ENCODE assay signal across 16 cellular contexts in genomic region chr9:84500218-84500617, GRCh38.
DNase-seq lines count a peak whose midpoint lies in the region; ATAC-seq and FAIRE-seq lines count a peak whose summit lies in the region.
"Had no signal": no experiment of that assay in that cellular context is flagged by ENCODE, and none has a peak within 500 bp of the region (broad histone marks: within the 10 kb centered on the region; RNA-seq: fewer than 3 reads in every experiment).

No MANE protein-coding gene starts in this region.

- FAIRE-seq in RCC 7860 (lab: Jason Lieb, UNC) = no peak
- FAIRE-seq: islet of Langerhans had no signal

- H3K9me3 ChIP-seq in SJCRH30 (replicated peaks) = no peaks in the 10 kb centered on the region
- H3K9me3 ChIP-seq: colonic mucosa, Peyer's patch, upper lobe of right lung had no signal

- no peak overlapping the region for H3K27ac ChIP-seq in SJCRH30
- H3K27ac ChIP-seq: C4-2B, colonic mucosa, Peyer's patch, upper lobe of right lung had no signal

- no peak overlapping the region for H3K4me3 ChIP-seq in SJCRH30
- H3K4me3 ChIP-seq: colonic mucosa, Peyer's patch, upper lobe of right lung had no signal

- H3K36me3 ChIP-seq in SJCRH30 = no peaks in the 10 kb centered on the region
- H3K36me3 ChIP-seq: colonic mucosa, Peyer's patch, upper lobe of right lung had no signal

- ATAC-seq in GM18858 (IDR thresholded peaks at IDR 0.05; ENCODE audit: unreplicated experiment) = peak; percentile 97
- peak; percentile 94 for ATAC-seq in GM21390 (IDR thresholded peaks at IDR 0.05; ENCODE audit: unreplicated experiment)
- ATAC-seq in HG02973 (IDR thresholded peaks at IDR 0.05; ENCODE audit: unreplicated experiment) = peak; percentile 98
- no peak for ATAC-seq in esophagus mucosa
- ATAC-seq: naive thymus-derived CD4-positive, alpha-beta T cell; upper lobe of right lung had no signal

- H3K4me1 ChIP-seq in SJCRH30 = no peaks in the 10 kb centered on the region
- H3K4me1 ChIP-seq: colonic mucosa, Peyer's patch, upper lobe of right lung had no signal

- DNase-seq in MV-4-11 (lab: John Stamatoyannopoulos, UW) (peak; percentile 26), RCC 7860 (ENCODE audit: low spot score) (no peak), SJCRH30 (no peak), AG08396 (ENCODE audit: low spot score) (no peak)
- DNase-seq: activated CD8-positive, alpha-beta memory T cell treated with anti-CD3 and anti-CD28 coated beads for 24 hours; colonic mucosa; GF-D8; naive thymus-derived CD4-positive, alpha-beta T cell; Peyer's patch; upper lobe of right lung had no signal

- H3K27me3 ChIP-seq in SJCRH30 = peaks cover 3% of the 10 kb centered on the region
- H3K27me3 ChIP-seq: colonic mucosa, Peyer's patch, upper lobe of right lung had no signal
